ENCODE assay signal across 10 cellular contexts in genomic region chr12:68042212-68042699, GRCh38. TPM values are rescaled to one million over a fixed set of nuclear protein-coding genes. Genes with fewer than 3 reads are reported as not detected.
DNase-seq lines count a peak whose midpoint lies in the region; ATAC-seq and TF ChIP-seq lines count a peak whose summit lies in the region.
"Had no signal": no experiment of that assay in that cellular context is flagged by ENCODE, and none has a peak within 500 bp of the region (broad histone marks: within the 10 kb centered on the region; RNA-seq: fewer than 3 reads in every experiment).

No MANE protein-coding gene starts in this region.

- H3K27me3 ChIP-seq in prostate gland (replicated peaks; ENCODE audit: insufficient read depth): no peaks in the 10 kb centered on the region

- no peak overlapping the region for H3K4me3 Mint-ChIP-seq in mesothelial cell of epicardium

- no peaks in the 10 kb centered on the region for H3K36me3 Mint-ChIP-seq in mesothelial cell of epicardium

- peak; percentile 53 for ATAC-seq in GM19043 (IDR thresholded peaks at IDR 0.05; ENCODE audit: low read depth, unreplicated experiment)
- peak; percentile 65 for ATAC-seq in HG03108 (IDR thresholded peaks at IDR 0.05; ENCODE audit: unreplicated experiment)

- H3K4me3 ChIP-seq in prostate gland: no peak overlapping the region

- no peak overlapping the region for H3K27ac ChIP-seq in prostate gland

- peak; percentile 76 for DNase-seq in DMS79 treated with DMSO at 0.1 percent for 48 hours (lab: John Stamatoyannopoulos, UW)
- peak; percentile 13 for DNase-seq in UCSD-AML1 (lab: John Stamatoyannopoulos, UW; ENCODE audit: unreplicated experiment)
- no peak for DNase-seq in mesothelial cell of epicardium (ENCODE audit: low spot score in 2 of 2, unreplicated experiment in 2 of 2)
- no peak for DNase-seq in prostate gland (ENCODE audit: low spot score)
- DNase-seq in COLO829 (ENCODE audit: low spot score): no peak
- DNase-seq in GM03348 (ENCODE audit: low spot score): no peak

- peaks cover 13% of the 10 kb centered on the region for H3K9me3 Mint-ChIP-seq in mesothelial cell of epicardium

- no peaks in the 10 kb centered on the region for H3K4me1 ChIP-seq in prostate gland (replicated peaks)

- no peaks in the 10 kb centered on the region for H3K27me3 Mint-ChIP-seq in mesothelial cell of epicardium (ENCODE audit: low read depth)

- TF ChIP-seq CTCF in mesothelial cell of epicardium (IDR thresholded peaks at IDR 0.05; ENCODE audit: unreplicated experiment): no peak
- TF ChIP-seq CTCF in prostate gland (IDR thresholded peaks at IDR 0.05): no peak

- no peaks in the 10 kb centered on the region for H3K9me3 ChIP-seq in prostate gland

- peak overlapping the region; percentile 19 for H3K27ac Mint-ChIP-seq in mesothelial cell of epicardium

- intact Hi-C loops in prostate gland (cut with DNase I): loop anchor here (5.0 kb wide), 1 partner anchor 280 kb away; no protein-coding TSS in a partner anchor

- no peak for TF ChIP-seq POLR2A in prostate gland (IDR thresholded peaks at IDR 0.05)

- H3K4me1 Mint-ChIP-seq in mesothelial cell of epicardium: peaks cover 18% of the 10 kb centered on the region

- 52% methylated on average over 6 of the region's 6 CpGs for WGBS in prostate gland

- H3K36me3 ChIP-seq in prostate gland: no peaks in the 10 kb centered on the region

RNA-seq across cellular contexts. Expression of gene IFNG-AS1, which starts 53.0 kb away (rescaled TPM):
- total RNA-seq in mesothelial cell of epicardium (not detected in 3 replicates), prostate gland (not detected)
- total RNA-seq: fibroblast of villous mesenchyme, temporal lobe had no signal

Comparison
In these comparisons a context has a peak if more than half of its experiments do, and no peak if none do; other contexts are left out.
1. DNase-seq: peak in DMS79 treated with DMSO at 0.1 percent for 48 hours (single experiment) and UCSD-AML1 (single experiment); none in mesothelial cell of epicardium (0 of 2), prostate gland (single experiment), COLO829 (single experiment) and GM03348 (single experiment).